In the genomic region with DNA sequence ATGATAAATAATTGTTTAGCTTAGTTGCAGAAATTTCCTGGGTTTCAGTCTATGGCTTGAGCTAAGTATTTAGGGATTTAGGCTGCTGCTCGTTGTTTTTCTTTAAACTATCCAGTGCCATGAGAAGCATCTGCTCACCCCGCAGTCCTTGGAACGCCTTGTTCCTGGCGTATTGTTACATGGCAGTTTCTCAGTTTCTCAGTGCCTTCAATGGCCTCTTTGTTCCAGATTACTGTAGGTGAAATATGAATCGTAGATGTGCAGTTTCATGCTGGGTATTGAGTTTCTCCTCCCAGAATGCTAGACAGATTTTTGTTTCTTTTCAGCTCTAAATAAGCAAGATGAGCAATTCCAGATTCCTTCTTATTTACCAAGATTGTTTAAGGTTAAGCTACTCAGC, we compare ENCODE assay signal across 2 cellular contexts.
TF ChIP-seq lines count a peak whose summit lies in the region.

No MANE protein-coding gene starts in this region.

TF ChIP-seq in H1, 55 proteins besides CTCF, POLR2A, EP300 and RAD21:
- TF ChIP-seq HDAC6 (IDR thresholded peaks at IDR 0.05; ENCODE audit: low read depth, low read length) (no peak), EZH2 (IDR thresholded peaks at IDR 0.05; ENCODE audit: low read depth, low read length, severe bottlenecking) (no peak), POLR2AphosphoS5 (IDR thresholded peaks at IDR 0.05; ENCODE audit: low read depth, low read length) (no peak), E2F6 (IDR thresholded peaks at IDR 0.05) (no peak), KDM1A (IDR thresholded peaks at IDR 0.05; ENCODE audit: borderline replicate concordance, low read length) (no peak)
- TF ChIP-seq, protein P1, sequence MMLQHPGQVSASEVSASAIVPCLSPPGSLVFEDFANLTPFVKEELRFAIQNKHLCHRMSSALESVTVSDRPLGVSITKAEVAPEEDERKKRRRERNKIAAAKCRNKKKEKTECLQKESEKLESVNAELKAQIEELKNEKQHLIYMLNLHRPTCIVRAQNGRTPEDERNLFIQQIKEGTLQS (IDR thresholded peaks at IDR 0.05; ENCODE audit: insufficient read depth, low read depth, low read length) = no peak

TF ChIP-seq in GM12891, 5 proteins besides CTCF, POLR2A, EP300 and RAD21 (continued from another document):
- TF ChIP-seq PAX5 (IDR thresholded peaks at IDR 0.05; ENCODE audit: insufficient read depth, low read length, severe bottlenecking) = no peak
- no peak for TF ChIP-seq TAF1 (IDR thresholded peaks at IDR 0.05; ENCODE audit: low read depth, low read length)
- no peak for TF ChIP-seq POU2F2 (IDR thresholded peaks at IDR 0.05; ENCODE audit: low read depth, low read length)
- no peak for TF ChIP-seq SPI1 (IDR thresholded peaks at IDR 0.05; ENCODE audit: low read depth, low read length)
